Comparison of ENCODE assay signal across 8 cellular contexts in genomic region chr2:26401739-26402541, GRCh38. TPM values are rescaled to one million over a fixed set of nuclear protein-coding genes. Genes with fewer than 3 reads are reported as not detected.
DNase-seq lines count a peak whose midpoint lies in the region; ATAC-seq and TF ChIP-seq lines count a peak whose summit lies in the region.

DRC1 (plus strand) TSS chr2:26401920; CDS start chr2:26401990, 70 bp downstream.

- H3K4me1 ChIP-seq in adrenal gland (replicated peaks in 1 of 2) (no peaks in the 10 kb centered on the region), cardiac muscle cell (ENCODE audit: low read depth) (no peaks in the 10 kb centered on the region), ovary (ENCODE audit: insufficient read depth) (no peaks in the 10 kb centered on the region)

- DNase-seq in ELF-1 (ENCODE audit: low read depth, low spot score), result peak; percentile 94
- DNase-seq in NCI-H1417 treated with DMSO at 0.1 percent for 48 hours (lab: John Stamatoyannopoulos, UW), result peak; percentile 60
- peak; percentile 23 to 85 (median 54) for DNase-seq in adrenal gland
- peak; percentile 88 to 92 for DNase-seq in cardiac muscle cell (ENCODE audit: low read depth in 1 of 2, low spot score in 1 of 2)
- peak in 3 of 5 donors; percentile 17 to 58 (median 44) for DNase-seq in ovary
- no peak for DNase-seq in effector memory CD8-positive, alpha-beta T cell
- DNase-seq in UCSD-AML1 (lab: John Stamatoyannopoulos, UW; ENCODE audit: unreplicated experiment), result no peak

- H3K27ac Mint-ChIP-seq in effector memory CD8-positive, alpha-beta T cell, result no peak within 1 kb of the TSS

- H3K27ac ChIP-seq in adrenal gland (no peak within 1 kb of the TSS), cardiac muscle cell (no peak within 1 kb of the TSS), ovary (no peak within 1 kb of the TSS)

- TF ChIP-seq EP300 in ovary (IDR thresholded peaks at IDR 0.05), result no peak

- TF ChIP-seq POLR2A in adrenal gland (IDR thresholded peaks at IDR 0.05) (no peak), ovary (IDR thresholded peaks at IDR 0.05) (no peak)

- no peaks in the 10 kb centered on the region for H3K27me3 ChIP-seq in adrenal gland
- no peaks in the 10 kb centered on the region for H3K27me3 ChIP-seq in cardiac muscle cell
- H3K27me3 ChIP-seq in ovary, result no peaks in the 10 kb centered on the region

- peak within 1 kb of the TSS in 1 of 4 donors; percentile 29 for H3K4me3 ChIP-seq in adrenal gland
- peak within 1 kb of the TSS; percentile 30 for H3K4me3 ChIP-seq in cardiac muscle cell
- H3K4me3 ChIP-seq in ovary, result no peak within 1 kb of the TSS

- H3K36me3 Mint-ChIP-seq in effector memory CD8-positive, alpha-beta T cell (ENCODE audit: insufficient read depth), result no peaks in the 10 kb centered on the region

- no peaks in the 10 kb centered on the region for H3K9me3 Mint-ChIP-seq in effector memory CD8-positive, alpha-beta T cell

- H3K36me3 ChIP-seq in adrenal gland (replicated peaks in 1 of 2) (no peaks in the 10 kb centered on the region), cardiac muscle cell (no peaks in the 10 kb centered on the region), ovary (no peaks in the 10 kb centered on the region)

- ATAC-seq in effector memory CD8-positive, alpha-beta T cell (replicated peaks), result no peak
- no peak for ATAC-seq in GM21515 (IDR thresholded peaks at IDR 0.05; ENCODE audit: unreplicated experiment)

- H3K9me3 ChIP-seq in adrenal gland (replicated peaks in 1 of 3), result no peaks in the 10 kb centered on the region
- H3K9me3 ChIP-seq in cardiac muscle cell (ENCODE audit: low read depth), result no peaks in the 10 kb centered on the region
- H3K9me3 ChIP-seq in ovary, result no peaks in the 10 kb centered on the region

- H3K27me3 Mint-ChIP-seq in effector memory CD8-positive, alpha-beta T cell, result peaks cover 4 to 9% of the 10 kb centered on the region in 2 donors

- TF ChIP-seq CTCF in adrenal gland (IDR thresholded peaks at IDR 0.05) (no peak), cardiac muscle cell (IDR thresholded peaks at IDR 0.05; ENCODE audit: low read depth, low read length) (no peak), ovary (IDR thresholded peaks at IDR 0.05) (no peak)

- peaks cover 4 to 7% of the 10 kb centered on the region in 2 donors for H3K4me1 Mint-ChIP-seq in effector memory CD8-positive, alpha-beta T cell (ENCODE audit: low read depth in 2 of 2)

- 15 to 70% (median 29%) methylated on average over 13 to 63 of the region's 63 CpGs for WGBS in adrenal gland, 4 donors
- WGBS in ovary, 3 donors, result 9 to 14% (median 12%) methylated on average over 47 to 63 of the region's 63 CpGs

- intact Hi-C loops in adrenal gland (cut with DNase I), result no loop called here
- intact Hi-C loops in ovary (cut with DNase I), result no loop called here

- H3K4me3 Mint-ChIP-seq in effector memory CD8-positive, alpha-beta T cell, result no peak within 1 kb of the TSS

RNA-seq across cellular contexts. Expression of gene DRC1, which starts in this region (rescaled TPM):
- under 1 TPM in 1 of 8 donors, not detected in 7; 0.14 TPM for total RNA-seq in adrenal gland
- under 1 TPM; 0.10 to 0.56 (median 0.22) TPM for polyA plus RNA-seq in adrenal gland
- not detected in 2 replicates for total RNA-seq in cardiac muscle cell
- polyA plus RNA-seq in cardiac muscle cell, result not detected in 2 replicates
- 10 to 100 TPM in 1 of 7 donors, 1 to 10 TPM in 2, under 1 TPM in 2, not detected in 2; 0.52 to 11.8 (median 1.8) TPM for total RNA-seq in ovary
- polyA plus RNA-seq in ovary, result under 1 TPM in 1 of 2 donors, not detected in 1; 0.05 TPM

Comparison
In these comparisons a context has a peak if more than half of its experiments do, and no peak if none do; other contexts are left out.
1. Peak in DNase-seq in adrenal gland; RNA of the gene not detected or under 1 TPM.
2. Peak in DNase-seq and H3K4me3 ChIP-seq in cardiac muscle cell; RNA of the gene not detected or under 1 TPM.
3. DNase-seq: peak in ELF-1 (single experiment), NCI-H1417 treated with DMSO at 0.1 percent for 48 hours (single experiment) and ovary (3 of 5); none in effector memory CD8-positive, alpha-beta T cell (0 of 3) and UCSD-AML1 (single experiment).